Comparison of ENCODE assay signal across 1 cellular context in the genomic region with DNA sequence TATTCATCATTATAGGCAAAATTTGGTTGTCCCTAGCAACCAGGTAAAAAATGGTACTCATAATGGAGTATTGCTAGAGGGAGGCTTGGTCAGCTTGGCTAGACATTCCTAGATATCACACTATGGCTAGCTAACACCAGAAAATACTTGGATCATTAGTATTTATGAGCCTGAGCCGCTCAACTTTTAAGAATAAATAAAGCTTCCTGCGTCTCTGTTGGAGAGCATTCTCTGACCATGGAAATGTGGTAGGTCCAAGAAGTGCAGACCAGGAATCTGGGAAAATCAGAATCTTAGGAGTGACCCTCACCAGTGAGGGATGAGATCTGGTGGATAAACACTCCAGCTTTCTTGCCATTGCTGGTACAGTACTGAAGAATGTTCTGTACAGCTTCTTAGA.
TF ChIP-seq lines count a peak whose summit lies in the region.

No MANE protein-coding gene starts in this region.

TF ChIP-seq in IMR-90, 13 proteins besides CTCF, POLR2A, EP300 and RAD21:
- no peak for TF ChIP-seq SMC3 (IDR thresholded peaks at IDR 0.05; ENCODE audit: low read depth, low read length)
- TF ChIP-seq CHD1 (IDR thresholded peaks at IDR 0.05; ENCODE audit: low read depth, low read length) = no peak
- no peak for TF ChIP-seq CEBPB (IDR thresholded peaks at IDR 0.05; ENCODE audit: low read depth, low read length)
- no peak for TF ChIP-seq USF2 (IDR thresholded peaks at IDR 0.05; ENCODE audit: low read depth, low read length)
- TF ChIP-seq RCOR1 (IDR thresholded peaks at IDR 0.05; ENCODE audit: insufficient replicate concordance, low read length) = no peak
- TF ChIP-seq, protein P1, sequence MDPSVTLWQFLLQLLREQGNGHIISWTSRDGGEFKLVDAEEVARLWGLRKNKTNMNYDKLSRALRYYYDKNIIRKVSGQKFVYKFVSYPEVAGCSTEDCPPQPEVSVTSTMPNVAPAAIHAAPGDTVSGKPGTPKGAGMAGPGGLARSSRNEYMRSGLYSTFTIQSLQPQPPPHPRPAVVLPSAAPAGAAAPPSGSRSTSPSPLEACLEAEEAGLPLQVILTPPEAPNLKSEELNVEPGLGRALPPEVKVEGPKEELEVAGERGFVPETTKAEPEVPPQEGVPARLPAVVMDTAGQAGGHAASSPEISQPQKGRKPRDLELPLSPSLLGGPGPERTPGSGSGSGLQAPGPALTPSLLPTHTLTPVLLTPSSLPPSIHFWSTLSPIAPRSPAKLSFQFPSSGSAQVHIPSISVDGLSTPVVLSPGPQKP (IDR thresholded peaks at IDR 0.05; ENCODE audit: borderline replicate concordance, low read depth, low read length) = no peak
- TF ChIP-seq BHLHE40 (IDR thresholded peaks at IDR 0.05; ENCODE audit: low read depth, low read length) = no peak
- no peak for TF ChIP-seq NFE2L2 (IDR thresholded peaks at IDR 0.05; ENCODE audit: low read depth, low read length)
- TF ChIP-seq MAZ (IDR thresholded peaks at IDR 0.05; ENCODE audit: borderline replicate concordance, low read depth, low read length) = no peak
- TF ChIP-seq MXI1 (IDR thresholded peaks at IDR 0.05; ENCODE audit: borderline replicate concordance, low read depth, low read length) = no peak
